Comparison of ENCODE assay signal across 8 cellular contexts in the genomic region with DNA sequence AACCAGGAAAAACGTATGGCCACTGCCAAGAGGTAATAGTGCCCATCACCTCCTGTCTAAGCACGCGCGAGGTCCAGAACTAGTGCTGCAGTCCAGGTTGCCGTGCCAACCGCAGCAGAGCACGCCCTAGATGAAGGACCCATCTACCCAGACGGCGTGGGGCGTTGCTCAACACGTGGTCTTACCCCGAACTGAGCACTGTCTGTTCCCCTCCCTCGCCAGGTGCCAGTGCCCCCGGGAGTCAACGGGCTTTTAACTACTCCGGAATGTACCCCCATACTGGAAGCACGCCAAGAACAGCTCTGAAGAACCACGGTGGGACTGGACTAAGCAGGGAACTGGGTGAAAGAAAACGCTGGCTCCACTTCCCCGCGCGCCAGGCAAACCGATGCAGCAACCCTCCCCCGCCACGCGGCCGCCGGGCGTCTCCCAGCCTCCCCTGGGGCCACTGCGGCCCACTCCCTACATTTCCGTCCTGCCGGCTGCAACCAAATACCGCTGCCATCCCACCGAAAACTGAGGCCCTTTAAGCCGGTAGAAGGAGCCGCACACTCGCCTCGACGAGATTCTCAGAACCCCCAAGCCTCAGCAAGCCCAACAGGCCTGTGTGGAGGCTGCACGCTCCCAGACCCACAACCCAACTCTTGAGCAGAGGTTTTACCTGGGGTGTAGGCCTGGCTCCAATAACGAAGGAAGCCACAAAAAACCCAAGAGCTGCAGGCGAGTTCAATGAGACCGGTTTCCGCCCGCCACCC. TPM values are rescaled to one million over a fixed set of nuclear protein-coding genes. Genes with fewer than 3 reads are reported as not detected.
DNase-seq lines count a peak whose midpoint lies in the region; ATAC-seq and TF ChIP-seq lines count a peak whose summit lies in the region.

A gene (minus strand): TSS at position 734 of the 755 bp plus-strand sequence. CDS start 812 bp downstream, outside the sequence.

- TF ChIP-seq EP300 in gastroesophageal sphincter (IDR thresholded peaks at IDR 0.05) (no peak), suprapubic skin (IDR thresholded peaks at IDR 0.05) (no peak)

- H3K4me3 ChIP-seq in gastroesophageal sphincter = peak within 1 kb of the TSS; percentile 69 to 91
- peak within 1 kb of the TSS; percentile 65 for H3K4me3 ChIP-seq in suprapubic skin

- TF ChIP-seq POLR2A in gastroesophageal sphincter (IDR thresholded peaks at IDR 0.05) (peak; percentile 95 to 98), suprapubic skin (IDR thresholded peaks at IDR 0.05) (peak; percentile 56 to 98)

- DNase-seq in DMS 273 (lab: John Stamatoyannopoulos, UW; ENCODE audit: unreplicated experiment) = peak; percentile 75
- DNase-seq in DMS 273 treated with DMSO at 0.1 percent for 48 hours (lab: John Stamatoyannopoulos, UW) = no peak
- DNase-seq in SHP77 (lab: John Stamatoyannopoulos, UW) = peak; percentile 8 to 37
- DNase-seq in activated naive CD4-positive, alpha-beta T cell (lab: John Stamatoyannopoulos, UW) = peak; percentile 49 to 68 (median 55)
- DNase-seq in occipital lobe (lab: John Stamatoyannopoulos, UW) = peak; percentile 44
- DNase-seq in suprapubic skin (ENCODE audit: low spot score in 2 of 2) = peak; percentile 88 to 92

- 0% methylated on average over 11 to 22 of the region's 45 CpGs for WGBS in gastroesophageal sphincter (ENCODE audit: low coverage in 1 of 2), 2 donors
- WGBS in suprapubic skin = 0% methylated on average over 26 of the region's 45 CpGs

- H3K36me3 ChIP-seq in gastroesophageal sphincter (peaks cover 7 to 46% of the 10 kb centered on the region in 2 donors), suprapubic skin (peaks cover 41% of the 10 kb centered on the region)

- TF ChIP-seq CTCF in gastroesophageal sphincter (IDR thresholded peaks at IDR 0.05) = peak in 2 of 4 experiments; percentile 3 to 10
- no peak for TF ChIP-seq CTCF in suprapubic skin (IDR thresholded peaks at IDR 0.05)

- H3K4me1 ChIP-seq in gastroesophageal sphincter = peaks cover 5 to 78% (median 38%) of the 10 kb centered on the region in 3 donors
- H3K4me1 ChIP-seq in suprapubic skin = peaks cover 64% of the 10 kb centered on the region

- no peaks in the 10 kb centered on the region for H3K27me3 ChIP-seq in gastroesophageal sphincter
- no peaks in the 10 kb centered on the region for H3K27me3 ChIP-seq in suprapubic skin

- ATAC-seq in HG03432 (IDR thresholded peaks at IDR 0.05; ENCODE audit: unreplicated experiment) (peak; percentile 8), gastroesophageal sphincter (peak; percentile 5)

- H3K27ac ChIP-seq in gastroesophageal sphincter (peak within 1 kb of the TSS; percentile 99 to 100 (median 99)), suprapubic skin (peak within 1 kb of the TSS; percentile 100)

- no peaks in the 10 kb centered on the region for H3K9me3 ChIP-seq in gastroesophageal sphincter
- H3K9me3 ChIP-seq in suprapubic skin = no peaks in the 10 kb centered on the region

RNA-seq across cellular contexts. Expression of the gene that starts here (rescaled TPM):
- 1,000 to 10,000 TPM in 3 of 4 donors, 100 to 1,000 TPM in 1; 976 to 1,475 (median 1,128) TPM for total RNA-seq in gastroesophageal sphincter
- total RNA-seq in occipital lobe = 3,421 TPM
- total RNA-seq in suprapubic skin = 100 to 1,000 TPM; 212 to 708 (median 560) TPM
